Comparison of ENCODE assay signal across 9 cellular contexts in genomic region chr11:67355023-67355793, GRCh38. TPM values are rescaled to one million over a fixed set of nuclear protein-coding genes. Genes with fewer than 3 reads are reported as not detected.
A peak's percentile ranks its signal among the peaks of the same experiment; 100 is the strongest.
DNase-seq lines count a peak whose midpoint lies in the region; ATAC-seq, FAIRE-seq and TF ChIP-seq lines count a peak whose summit lies in the region.
"Had no signal": no experiment of that assay in that cellular context is flagged by ENCODE, and none has a peak within 500 bp of the region (broad histone marks: within the 10 kb centered on the region; RNA-seq: fewer than 3 reads in every experiment).

No MANE protein-coding gene starts in this region.

- H3K14ac ChIP-seq in H1 (ENCODE audit: insufficient read length) (no peak overlapping the region), trophoblast cell (ENCODE audit: low read length) (peak overlapping the region; percentile 52)

- H3K4me1 ChIP-seq in CD4-positive, CD25-positive, alpha-beta regulatory T cell (ENCODE audit: control insufficient read depth, insufficient read depth, low read length, poor library complexity, severe bottlenecking): peaks cover 58% of the 10 kb centered on the region
- H3K4me1 ChIP-seq in OCI-LY3 (ENCODE audit: low read length) (peaks cover 63% of the 10 kb centered on the region), H1 (replicated peaks in 1 of 4; ENCODE audit: control insufficient read depth in 3 of 4, insufficient read depth in 4 of 4, low read length in 3 of 4) (peaks cover 0 to 18% (median 15%) of the 10 kb centered on the region in 4 experiments; a peak in 6 of 7 replicates), trophoblast cell (ENCODE audit: control insufficient read depth in 1 of 2, insufficient read depth in 2 of 2, low read length in 2 of 2) (peaks cover 18 to 25% of the 10 kb centered on the region in 2 experiments)

- H3K23ac ChIP-seq in H1 (ENCODE audit: insufficient read length) (no peak overlapping the region), trophoblast cell (ENCODE audit: low read length) (no peak overlapping the region)

- peak overlapping the region in 2 of 3 donors; percentile 97 to 98 for H3K27ac Mint-ChIP-seq in CD4-positive, CD25-positive, alpha-beta regulatory T cell

- H3K56ac ChIP-seq in H1 (replicated peaks; ENCODE audit: insufficient read length, low read depth, low read length): no peak overlapping the region

- H3K79me1 ChIP-seq in H1 (ENCODE audit: low read depth, low read length) (peaks cover 2% of the 10 kb centered on the region; the same call in 1 of the 2 replicates), trophoblast cell (ENCODE audit: low read length) (peaks cover 19% of the 10 kb centered on the region)

- peak overlapping the region; percentile 98 for H3K27ac ChIP-seq in CD4-positive, CD25-positive, alpha-beta regulatory T cell (ENCODE audit: insufficient read depth, low read length, poor library complexity, severe bottlenecking)
- H3K27ac ChIP-seq in OCI-LY3 (ENCODE audit: low read length) (peak overlapping the region; percentile 95), H1 (ENCODE audit: low read depth, low read length) (no peak overlapping the region), trophoblast cell (ENCODE audit: low read depth, low read length) (peak overlapping the region; percentile 43)

- H3K18ac ChIP-seq in H1 (ENCODE audit: extremely low read depth, low read length) (no peak overlapping the region), trophoblast cell (ENCODE audit: low read length) (peak overlapping the region; percentile 20)

- H2AFZ ChIP-seq in OCI-LY3 (ENCODE audit: low read depth, low read length) (no peak overlapping the region), H1 (ENCODE audit: low read length) (no peak overlapping the region), trophoblast cell (ENCODE audit: insufficient read depth, low read length, poor library complexity) (no peak overlapping the region)

- no peak for TF ChIP-seq RAD21 in H1 (IDR thresholded peaks at IDR 0.05 in 1 of 2, conservative IDR thresholded peaks at IDR 0.05 in 1 of 2; ENCODE audit: low read depth in 2 of 2, low read length in 2 of 2)

- no peaks in the 10 kb centered on the region for H3K36me3 Mint-ChIP-seq in CD4-positive, CD25-positive, alpha-beta regulatory T cell

- peak overlapping the region; percentile 92; the same call in 1 of the 2 replicates for H2BK15ac ChIP-seq in H1 (ENCODE audit: low read length)

- no peak for DNase-seq in CD4-positive, CD25-positive, alpha-beta regulatory T cell
- no peak for DNase-seq in H1 (ENCODE audit: low read depth in 1 of 2, low spot score in 2 of 2)
- DNase-seq in trophoblast cell: no peak
- DNase-seq in HPDE6-E6E7 (ENCODE audit: extremely low spot score): no peak
- DNase-seq in NCI-H2171 treated with DMSO at 0.1 percent for 48 hours (lab: John Stamatoyannopoulos, UW): no peak

- H2BK5ac ChIP-seq in H1 (ENCODE audit: low read depth, low read length): no peak overlapping the region
- H2BK5ac ChIP-seq in trophoblast cell (ENCODE audit: low read depth, low read length, poor library complexity): peak overlapping the region; percentile 52

- H3K9me3 Mint-ChIP-seq in CD4-positive, CD25-positive, alpha-beta regulatory T cell: no peaks in the 10 kb centered on the region

- no peak overlapping the region for H4K5ac ChIP-seq in H1 (ENCODE audit: insufficient read length, low read depth, low read length)

- no peak overlapping the region for H3K4me3 ChIP-seq in CD4-positive, CD25-positive, alpha-beta regulatory T cell (ENCODE audit: low read depth, low read length)
- H3K4me3 ChIP-seq in OCI-LY3 (ENCODE audit: low read length) (peak overlapping the region; percentile 76), H1 (ENCODE audit: extremely low read depth in 1 of 4, insufficient read depth in 2 of 4, low read depth in 3 of 4, low read length in 4 of 4) (no peak overlapping the region), trophoblast cell (ENCODE audit: low read depth, low read length) (no peak overlapping the region)

- peaks cover 9% of the 10 kb centered on the region for H3K27me3 Mint-ChIP-seq in CD4-positive, CD25-positive, alpha-beta regulatory T cell

- no peaks in the 10 kb centered on the region for H3K9me3 ChIP-seq in CD4-positive, CD25-positive, alpha-beta regulatory T cell (ENCODE audit: control insufficient read depth in 2 of 2, low read length in 2 of 2)
- H3K9me3 ChIP-seq in OCI-LY3 (ENCODE audit: insufficient read depth, low read length) (no peaks in the 10 kb centered on the region), H1 (ENCODE audit: insufficient read depth in 2 of 2, low read depth in 1 of 2, low read length in 1 of 2) (no peaks in the 10 kb centered on the region), trophoblast cell (ENCODE audit: insufficient read depth, low read depth, low read length) (no peaks in the 10 kb centered on the region)

- H2BK20ac ChIP-seq in H1 (ENCODE audit: low read length): no peak overlapping the region; the same call in none of the 2 replicates

- peaks cover 30% of the 10 kb centered on the region for H3K79me2 ChIP-seq in OCI-LY3 (ENCODE audit: low read length)
- no peaks in the 10 kb centered on the region for H3K79me2 ChIP-seq in H1 (ENCODE audit: control insufficient read depth in 1 of 2, insufficient read depth in 2 of 2, low read length in 2 of 2)
- H3K79me2 ChIP-seq in trophoblast cell (ENCODE audit: control insufficient read depth, insufficient read depth, low read length, poor library complexity): peaks cover 9% of the 10 kb centered on the region

- no peak overlapping the region for H2BK120ac ChIP-seq in H1 (replicated peaks; ENCODE audit: low read depth, low read length)
- H2BK120ac ChIP-seq in trophoblast cell (ENCODE audit: insufficient read depth, low read length, poor library complexity): peak overlapping the region; percentile 43

- H3K36me3 ChIP-seq in CD4-positive, CD25-positive, alpha-beta regulatory T cell (ENCODE audit: control insufficient read depth, insufficient read depth, low read length): no peaks in the 10 kb centered on the region
- H3K36me3 ChIP-seq in OCI-LY3 (replicated peaks; ENCODE audit: low read depth, low read length): peaks cover 13% of the 10 kb centered on the region
- no peaks in the 10 kb centered on the region for H3K36me3 ChIP-seq in H1 (ENCODE audit: control insufficient read depth in 2 of 4, insufficient read depth in 4 of 4, low read length in 3 of 4)
- H3K36me3 ChIP-seq in trophoblast cell (ENCODE audit: control insufficient read depth in 1 of 2, insufficient read depth in 2 of 2, low read length in 2 of 2): no peaks in the 10 kb centered on the region

- peak overlapping the region; percentile 97 for H3K4me2 ChIP-seq in OCI-LY3 (ENCODE audit: low read length)
- H3K4me2 ChIP-seq in H1 (ENCODE audit: insufficient read depth in 1 of 2, low read depth in 2 of 2, low read length in 2 of 2): no peak overlapping the region
- no peak overlapping the region for H3K4me2 ChIP-seq in trophoblast cell (ENCODE audit: low read length)

- no peak for FAIRE-seq in H1 (lab: Jason Lieb, UNC)
- FAIRE-seq: bronchial epithelial cell had no signal

- WGBS in H1 (ENCODE audit: extremely low coverage in 1 of 2, insufficient coverage in 1 of 2, insufficient read length in 1 of 2, insufficient replicate concordance in 2 of 2, low coverage in 1 of 2, low lambda C conversion rate in 2 of 2, missing lambda C conversion rate in 1 of 2), 2 experiments: 76% methylated on average over 10 of the region's 11 CpGs; no CpG with 5 or more reads in 1 of the 2 experiments
- WGBS in trophoblast cell (ENCODE audit: extremely low coverage, insufficient coverage, insufficient read length): no CpG with 5 or more reads among the region's 11 CpGs

- peak overlapping the region; percentile 72 for H4K8ac ChIP-seq in H1 (ENCODE audit: extremely low read depth, insufficient read depth, low read length)
- H4K8ac ChIP-seq in trophoblast cell (ENCODE audit: low read depth, low read length): peak overlapping the region; percentile 32

- H2BK12ac ChIP-seq in H1 (ENCODE audit: low read depth, low read length) (peak overlapping the region; percentile 39; the same call in 1 of the 2 replicates), trophoblast cell (ENCODE audit: low read length) (peak overlapping the region; percentile 41)

- H3K9ac ChIP-seq in OCI-LY3 (ENCODE audit: low read length) (peak overlapping the region; percentile 98), H1 (replicated peaks in 1 of 4; ENCODE audit: extremely low read depth in 1 of 4, low read depth in 3 of 4, low read length in 3 of 4) (no peak overlapping the region), trophoblast cell (ENCODE audit: low read length) (no peak overlapping the region)

- TF ChIP-seq CTCF in OCI-LY3 (IDR thresholded peaks at IDR 0.05; ENCODE audit: low read depth, low read length) (no peak), H1 (IDR thresholded peaks at IDR 0.05; ENCODE audit: control extremely low read depth in 1 of 3, insufficient read depth in 1 of 3, low read depth in 1 of 3, low read length in 3 of 3) (no peak)

- H3K4me3 Mint-ChIP-seq in CD4-positive, CD25-positive, alpha-beta regulatory T cell: peak overlapping the region in 2 of 4 donors; percentile 32 to 69

- H3K27me3 ChIP-seq in CD4-positive, CD25-positive, alpha-beta regulatory T cell (ENCODE audit: control insufficient read depth, insufficient read depth, low read length): no peaks in the 10 kb centered on the region
- H3K27me3 ChIP-seq in OCI-LY3 (ENCODE audit: low read depth, low read length) (no peaks in the 10 kb centered on the region), H1 (replicated peaks in 1 of 4; ENCODE audit: control insufficient read depth in 3 of 4, extremely low read depth in 1 of 4, insufficient read depth in 3 of 4, low read length in 3 of 4) (no peaks in the 10 kb centered on the region; a peak in 1 of 7 replicates), trophoblast cell (ENCODE audit: insufficient read depth, low read length) (no peaks in the 10 kb centered on the region)

- H3K4me1 Mint-ChIP-seq in CD4-positive, CD25-positive, alpha-beta regulatory T cell: peaks cover 5 to 59% (median 38%) of the 10 kb centered on the region in 4 donors

- no peak for TF ChIP-seq EP300 in H1 (IDR thresholded peaks at IDR 0.05; ENCODE audit: borderline replicate concordance in 1 of 2, low read depth in 2 of 2, low read length in 2 of 2)

- POLR2A ChIA-PET in H1 (lab: Charles Lee; ENCODE audit: partially characterized antibody): interaction anchor here (1.0 to 3.4 kb wide), 7 partner anchors 11 to 115 kb away, joined by 3 to 16 read pairs (median 4); partner anchors contain the start of gene RAD9A

- peaks cover 8% of the 10 kb centered on the region; the same call in 1 of the 2 replicates for H3K23me2 ChIP-seq in H1 (ENCODE audit: low read depth, low read length)

- TF ChIP-seq POLR2A in H1 (IDR thresholded peaks at IDR 0.05; ENCODE audit: control extremely low read depth in 1 of 2, low read depth in 2 of 2, low read length in 2 of 2): no peak

- H4K91ac ChIP-seq in H1 (replicated peaks; ENCODE audit: insufficient read length, low read length): peak overlapping the region; percentile 46
- peak overlapping the region; percentile 82 for H4K91ac ChIP-seq in trophoblast cell (ENCODE audit: low read depth, low read length)

- H4K12ac ChIP-seq in trophoblast cell (ENCODE audit: low read depth, low read length): no peak overlapping the region

- ATAC-seq in CD4-positive, CD25-positive, alpha-beta regulatory T cell (ENCODE audit: low read depth in 2 of 2): no peak
- ATAC-seq in HG02571 (IDR thresholded peaks at IDR 0.05; ENCODE audit: unreplicated experiment) (no peak), GM21737 (IDR thresholded peaks at IDR 0.05; ENCODE audit: unreplicated experiment) (no peak)

- H4K20me1 ChIP-seq in OCI-LY3 (ENCODE audit: insufficient read depth, low read length): no peaks in the 10 kb centered on the region
- peaks cover 0 to 3% of the 10 kb centered on the region in 2 experiments for H4K20me1 ChIP-seq in H1 (replicated peaks in 1 of 2; ENCODE audit: control insufficient read depth in 1 of 2, insufficient read depth in 2 of 2, low read length in 2 of 2)

- peak overlapping the region; percentile 66 for H3K4ac ChIP-seq in H1 (replicated peaks; ENCODE audit: insufficient read length, low read depth, low read length)
- H3K4ac ChIP-seq in trophoblast cell (ENCODE audit: low read depth, low read length): peak overlapping the region; percentile 16

- H2AK5ac ChIP-seq in H1 (ENCODE audit: low read depth, low read length) (peak overlapping the region; percentile 49; the same call in 1 of the 2 replicates), trophoblast cell (ENCODE audit: low read length) (peak overlapping the region; percentile 61)

- CTCF ChIA-PET in H1 (lab: Charles Lee; ENCODE audit: partially characterized antibody): interaction anchor here (0.6 to 20.0 kb wide), 8 partner anchors 9 to 128 kb away, joined by 3 to 1305 read pairs (median 3); partner anchors contain the start of genes CLCF1 and RAD9A

RNA-seq across cellular contexts. Expression of gene POLD4, which starts 1.9 kb away (rescaled TPM):
- 60.6 TPM for total RNA-seq in CD4-positive, CD25-positive, alpha-beta regulatory T cell
- polyA plus RNA-seq in CD4-positive, CD25-positive, alpha-beta regulatory T cell: 100 to 1,000 TPM; 103 to 127 (median 118) TPM
- 18.5 and 21.2 TPM in 2 replicates for total RNA-seq in H1 (2021; fragmentation: NEBNext Ultra II Directional; extraction: Animal tissue kit (Norgen Biotek cat#: 25700))
- 46.7 and 72.0 TPM in 2 replicates for polyA plus RNA-seq in H1 (2011; rRNA removed)
- polyA plus RNA-seq in H1 (2011; cell fraction: cytosol; rRNA removed): 40.6 TPM
- 35.3 TPM for polyA plus RNA-seq in H1 (2011; cell fraction: nucleus; rRNA removed)
- 18.8 to 31.5 TPM (median 27.6 TPM) in 4 replicates for polyA plus RNA-seq in H1 (2012, experiment 1 of 2)
- 33.8 TPM for polyA plus RNA-seq in H1 (2012, experiment 2 of 2)
- 25.0 TPM for polyA plus RNA-seq in H1 (2013, experiment 1 of 2)
- 25.1 TPM for polyA plus RNA-seq in H1 (2013, experiment 2 of 2)
- polyA minus RNA-seq in H1 (2011; rRNA and poly(A)+ RNA removed): 6.8 and 7.2 TPM in 2 replicates
- polyA minus RNA-seq in H1 (2011; cell fraction: cytosol; rRNA and poly(A)+ RNA removed): 12.2 TPM
- 11.0 TPM for polyA minus RNA-seq in H1 (2011; cell fraction: nucleus; rRNA and poly(A)+ RNA removed)
- 45.2 and 45.7 TPM in 2 replicates for polyA plus RNA-seq in trophoblast cell (2013)

RNA-seq across cellular contexts. Expression of gene CLCF1, which starts 18.2 kb away (rescaled TPM):
- total RNA-seq in CD4-positive, CD25-positive, alpha-beta regulatory T cell: 3.0 TPM
- polyA plus RNA-seq in CD4-positive, CD25-positive, alpha-beta regulatory T cell: 1 to 10 TPM in 1 of 4 donors, under 1 TPM in 3; 0.10 to 1.3 (median 0.40) TPM
- total RNA-seq in H1 (2021; fragmentation: NEBNext Ultra II Directional; extraction: Animal tissue kit (Norgen Biotek cat#: 25700)): 0.32 and 0.57 TPM in 2 replicates
- polyA plus RNA-seq in H1 (2011; rRNA removed): 1.2 and 2.6 TPM in 2 replicates
- polyA plus RNA-seq in H1 (2011; cell fraction: cytosol; rRNA removed): 1.0 TPM
- polyA plus RNA-seq in H1 (2011; cell fraction: nucleus; rRNA removed): 2.7 TPM
- polyA plus RNA-seq in H1 (2012, experiment 1 of 2): 0.81 to 1.2 TPM (median 1.0 TPM) in 4 replicates
- polyA plus RNA-seq in H1 (2012, experiment 2 of 2): 0.81 TPM
- polyA plus RNA-seq in H1 (2013, experiment 1 of 2): 0.95 TPM
- 0.66 TPM for polyA plus RNA-seq in H1 (2013, experiment 2 of 2)
- polyA minus RNA-seq in H1 (2011; rRNA and poly(A)+ RNA removed): 0.54 TPM in 2 replicates
- polyA minus RNA-seq in H1 (2011; cell fraction: cytosol; rRNA and poly(A)+ RNA removed): not detected
- 0.40 TPM for polyA minus RNA-seq in H1 (2011; cell fraction: nucleus; rRNA and poly(A)+ RNA removed)
- polyA plus RNA-seq in trophoblast cell (2013): 3.1 TPM in 2 replicates

RNA-seq across cellular contexts. Expression of gene RAD9A, which starts 36.6 kb away (rescaled TPM):
- 27.5 TPM for total RNA-seq in CD4-positive, CD25-positive, alpha-beta regulatory T cell
- polyA plus RNA-seq in CD4-positive, CD25-positive, alpha-beta regulatory T cell: 1 to 10 TPM; 3.5 to 6.7 (median 6.4) TPM
- total RNA-seq in H1 (2021; fragmentation: NEBNext Ultra II Directional; extraction: Animal tissue kit (Norgen Biotek cat#: 25700)): 20.8 and 22.2 TPM in 2 replicates
- 25.5 and 29.6 TPM in 2 replicates for polyA plus RNA-seq in H1 (2011; rRNA removed)
- polyA plus RNA-seq in H1 (2011; cell fraction: cytosol; rRNA removed): 25.1 TPM
- 76.6 TPM for polyA plus RNA-seq in H1 (2011; cell fraction: nucleus; rRNA removed)
- polyA plus RNA-seq in H1 (2012, experiment 1 of 2): 19.7 to 23.9 TPM (median 22.6 TPM) in 4 replicates
- polyA plus RNA-seq in H1 (2012, experiment 2 of 2): 19.6 TPM
- polyA plus RNA-seq in H1 (2013, experiment 1 of 2): 19.6 TPM
- 18.6 TPM for polyA plus RNA-seq in H1 (2013, experiment 2 of 2)
- 5.9 and 10.4 TPM in 2 replicates for polyA minus RNA-seq in H1 (2011; rRNA and poly(A)+ RNA removed)
- 10.0 TPM for polyA minus RNA-seq in H1 (2011; cell fraction: cytosol; rRNA and poly(A)+ RNA removed)
- 17.6 TPM for polyA minus RNA-seq in H1 (2011; cell fraction: nucleus; rRNA and poly(A)+ RNA removed)
- polyA plus RNA-seq in trophoblast cell (2013): 13.2 and 14.2 TPM in 2 replicates

RNA-seq across cellular contexts. Expression of gene PPP1CA, which starts 46.5 kb away (rescaled TPM):
- 160 TPM for total RNA-seq in CD4-positive, CD25-positive, alpha-beta regulatory T cell
- polyA plus RNA-seq in CD4-positive, CD25-positive, alpha-beta regulatory T cell: 100 to 1,000 TPM; 547 to 762 (median 622) TPM
- total RNA-seq in H1 (2021; fragmentation: NEBNext Ultra II Directional; extraction: Animal tissue kit (Norgen Biotek cat#: 25700)): 198 and 210 TPM in 2 replicates
- 359 and 430 TPM in 2 replicates for polyA plus RNA-seq in H1 (2011; rRNA removed)
- polyA plus RNA-seq in H1 (2011; cell fraction: cytosol; rRNA removed): 274 TPM
- 218 TPM for polyA plus RNA-seq in H1 (2011; cell fraction: nucleus; rRNA removed)
- 139 to 201 TPM (median 197 TPM) in 4 replicates for polyA plus RNA-seq in H1 (2012, experiment 1 of 2)
- 283 TPM for polyA plus RNA-seq in H1 (2012, experiment 2 of 2)
- polyA plus RNA-seq in H1 (2013, experiment 1 of 2): 157 TPM
- polyA plus RNA-seq in H1 (2013, experiment 2 of 2): 156 TPM
- polyA minus RNA-seq in H1 (2011; rRNA and poly(A)+ RNA removed): 140 and 166 TPM in 2 replicates
- 98.8 TPM for polyA minus RNA-seq in H1 (2011; cell fraction: cytosol; rRNA and poly(A)+ RNA removed)
- polyA minus RNA-seq in H1 (2011; cell fraction: nucleus; rRNA and poly(A)+ RNA removed): 65.8 TPM
- 208 and 213 TPM in 2 replicates for polyA plus RNA-seq in trophoblast cell (2013)

RNA-seq across cellular contexts. Expression of gene TBC1D10C, which starts 48.7 kb away (rescaled TPM):
- total RNA-seq in CD4-positive, CD25-positive, alpha-beta regulatory T cell: 312 TPM
- polyA plus RNA-seq in CD4-positive, CD25-positive, alpha-beta regulatory T cell: 100 to 1,000 TPM; 328 to 504 (median 378) TPM
- total RNA-seq in H1 (2021; fragmentation: NEBNext Ultra II Directional; extraction: Animal tissue kit (Norgen Biotek cat#: 25700)): 0.69 TPM in 1 of 2 replicates, not detected in the other
- polyA plus RNA-seq in H1 (2011; rRNA removed): 0.27 and 0.35 TPM in 2 replicates
- polyA plus RNA-seq in H1 (2011; cell fraction: cytosol; rRNA removed): 0.16 TPM
- polyA plus RNA-seq in H1 (2011; cell fraction: nucleus; rRNA removed): 1.6 TPM
- polyA plus RNA-seq in H1 (2012, experiment 1 of 2): 0.11 to 1.00 TPM (median 0.55 TPM) in 4 replicates
- 0.31 TPM for polyA plus RNA-seq in H1 (2012, experiment 2 of 2)
- 0.41 TPM for polyA plus RNA-seq in H1 (2013, experiment 1 of 2)
- 0.46 TPM for polyA plus RNA-seq in H1 (2013, experiment 2 of 2)
- 0.22 and 0.41 TPM in 2 replicates for polyA minus RNA-seq in H1 (2011; rRNA and poly(A)+ RNA removed)
- not detected for polyA minus RNA-seq in H1 (2011; cell fraction: cytosol; rRNA and poly(A)+ RNA removed)
- 0.40 TPM for polyA minus RNA-seq in H1 (2011; cell fraction: nucleus; rRNA and poly(A)+ RNA removed)
- 0.04 and 0.15 TPM in 2 replicates for polyA plus RNA-seq in trophoblast cell (2013)
- total RNA-seq: bronchial epithelial cell had no signal
